In genomic region chr12:21340406-21340805, GRCh38 we compare ENCODE assay signal across 27 cellular contexts. TPM values are rescaled to one million over a fixed set of nuclear protein-coding genes. Genes with fewer than 3 reads are reported as not detected.
"Had no signal": no experiment of that assay in that cellular context is flagged by ENCODE, and none has a peak within 500 bp of the region (broad histone marks: within the 10 kb centered on the region; RNA-seq: fewer than 3 reads in every experiment).

No MANE protein-coding gene starts in this region.

- H3K4me3 ChIP-seq: heart left ventricle, spleen, stomach, thyroid gland, upper lobe of left lung, vagina had no signal

- H3K4me1 ChIP-seq: heart left ventricle, spleen, stomach, thyroid gland, upper lobe of left lung, vagina had no signal

- H3K36me3 ChIP-seq: heart left ventricle, spleen, stomach, thyroid gland, upper lobe of left lung, vagina had no signal

- ATAC-seq: esophagus mucosa, heart left ventricle, left colon, right cardiac atrium had no signal

- DNase-seq: activated CD4-positive, alpha-beta memory T cell treated with anti-CD3 and anti-CD28 coated beads, Interleukin-2, amount 10 ng/mL, durations not matched to agents 7 days and 5 days; activated CD4-positive, alpha-beta T cell treated with anti-CD3 and anti-CD28 coated beads for 1 hour; activated CD4-positive, alpha-beta T cell treated with anti-CD3 and anti-CD28 coated beads, Interleukin-2, amount 10 ng/mL, durations not matched to agents 7 days and 5 days; activated effector memory CD4-positive, alpha-beta T cell treated with anti-CD3 and anti-CD28 coated beads, Interleukin-2, amount 50 U/mL, for 16 hours; activated naive CD4-positive, alpha-beta T cell treated with anti-CD3 and anti-CD28 coated beads for 36 hours; activated naive CD8-positive, alpha-beta T cell treated with anti-CD3 and anti-CD28 coated beads, Interleukin-2, amount 10 ng/mL, durations not matched to agents 7 days and 5 days; amygdala; caudate nucleus; endodermal cell; foreskin fibroblast; heart left ventricle; hypothalamus; immature natural killer cell; kidney; left colon; mammary epithelial cell; posterior cingulate gyrus; right cardiac atrium; spleen; stomach; thyroid gland; upper lobe of left lung had no signal

- H3K9me3 ChIP-seq: heart left ventricle, spleen, stomach, thyroid gland, upper lobe of left lung, vagina had no signal

- H3K27ac ChIP-seq: heart left ventricle, spleen, stomach, thyroid gland, upper lobe of left lung, vagina had no signal

- H3K27me3 ChIP-seq: heart left ventricle, spleen, stomach, thyroid gland, upper lobe of left lung, vagina had no signal

- FAIRE-seq: kidney had no signal

RNA-seq across cellular contexts. Expression of gene SLCO1A2, which starts 5.7 kb away (rescaled TPM):
- total RNA-seq: activated CD4-positive, alpha-beta memory T cell treated with anti-CD3 and anti-CD28 coated beads, Interleukin-2, amount 10 ng/mL, durations not matched to agents 7 days and 5 days; activated CD4-positive, alpha-beta T cell treated with anti-CD3 and anti-CD28 coated beads, Interleukin-2, amount 10 ng/mL, durations not matched to agents 7 days and 5 days; activated naive CD4-positive, alpha-beta T cell treated with anti-CD3 and anti-CD28 coated beads for 36 hours; activated naive CD8-positive, alpha-beta T cell treated with anti-CD3 and anti-CD28 coated beads, Interleukin-2, amount 10 ng/mL, durations not matched to agents 7 days and 5 days; esophagus mucosa; heart left ventricle; left colon; mammary epithelial cell; mucosa of gallbladder; osteoblast; right cardiac atrium; stomach; T-helper 1 cell treated with Interleukin-12 subunit alpha and Interleukin-12 subunit beta and Interleukin-4 antibody, amounts not matched to agents 30 ng/mL and 1 ng/mL, for 36 hours; vagina had no signal
- polyA plus RNA-seq: heart left ventricle, immature natural killer cell, mammary epithelial cell, right cardiac atrium, stomach had no signal

RNA-seq across cellular contexts. Expression of gene IAPP, which starts 32.3 kb away (rescaled TPM):
- total RNA-seq: activated CD4-positive, alpha-beta memory T cell treated with anti-CD3 and anti-CD28 coated beads, Interleukin-2, amount 10 ng/mL, durations not matched to agents 7 days and 5 days; activated CD4-positive, alpha-beta T cell treated with anti-CD3 and anti-CD28 coated beads, Interleukin-2, amount 10 ng/mL, durations not matched to agents 7 days and 5 days; activated naive CD4-positive, alpha-beta T cell treated with anti-CD3 and anti-CD28 coated beads for 36 hours; activated naive CD8-positive, alpha-beta T cell treated with anti-CD3 and anti-CD28 coated beads, Interleukin-2, amount 10 ng/mL, durations not matched to agents 7 days and 5 days; endodermal cell; esophagus mucosa; heart left ventricle; kidney; left colon; mammary epithelial cell; mucosa of gallbladder; osteoblast; right cardiac atrium; spleen; stomach; T-helper 1 cell treated with Interleukin-12 subunit alpha and Interleukin-12 subunit beta and Interleukin-4 antibody, amounts not matched to agents 30 ng/mL and 1 ng/mL, for 36 hours; thyroid gland; upper lobe of left lung; vagina had no signal
- polyA plus RNA-seq: heart left ventricle, immature natural killer cell, mammary epithelial cell, right cardiac atrium had no signal
